12 cellular contexts compared by ENCODE assay signal in the genomic region with DNA sequence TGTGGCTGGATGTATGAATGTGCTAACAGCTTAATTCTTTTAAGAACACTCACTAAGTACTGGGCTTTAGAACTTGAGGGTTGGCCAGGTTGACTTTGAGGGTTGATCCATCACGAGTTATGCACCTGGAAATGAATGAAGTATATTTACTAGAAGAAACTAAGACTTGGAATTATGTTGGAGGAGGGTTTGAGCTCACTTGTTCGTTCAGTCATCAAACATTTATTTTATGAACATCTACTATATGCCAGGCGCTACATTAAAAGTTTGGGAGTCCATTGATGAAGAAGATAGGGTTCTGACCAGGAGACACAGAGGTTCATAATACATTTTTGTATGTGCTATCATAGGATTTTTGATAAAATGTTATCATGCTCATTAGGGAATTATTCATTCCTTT.
"Had no signal": no experiment of that assay in that cellular context is flagged by ENCODE, and none has a peak within 500 bp of the region (broad histone marks: within the 10 kb centered on the region; RNA-seq: fewer than 3 reads in every experiment).

No MANE protein-coding gene starts in this region.

- H3K4me3 Mint-ChIP-seq: activated CD4-positive, alpha-beta T cell treated with anti-CD3 and anti-CD28 coated beads for 36 hours; activated CD8-positive, alpha-beta T cell treated with anti-CD3 and anti-CD28 coated beads for 36 hours; central memory CD8-positive, alpha-beta T cell; dendritic cell treated with granulocyte-macrophage colony-stimulating factor and Interleukin-4, amounts not matched to agents 40 ng/mL and 50 ng/mL, for 4 days; effector memory CD8-positive, alpha-beta T cell; stimulated activated effector memory CD8-positive, alpha-beta T cell treated with anti-CD3 and anti-CD28 coated beads, Interleukin-12 subunit alpha, Interleukin-12 subunit beta, amount 100 ng/mL, for 72 hours had no signal

- H3K27ac Mint-ChIP-seq: activated CD4-positive, alpha-beta T cell treated with anti-CD3 and anti-CD28 coated beads for 36 hours; activated CD8-positive, alpha-beta T cell treated with anti-CD3 and anti-CD28 coated beads for 36 hours; dendritic cell treated with granulocyte-macrophage colony-stimulating factor and Interleukin-4, amounts not matched to agents 40 ng/mL and 50 ng/mL, for 4 days; naive B cell; stimulated activated effector memory CD8-positive, alpha-beta T cell treated with anti-CD3 and anti-CD28 coated beads, Interleukin-12 subunit alpha, Interleukin-12 subunit beta, amount 100 ng/mL, for 72 hours had no signal

- H3K27ac ChIP-seq: WERI-Rb-1 had no signal

- H3K9me3 Mint-ChIP-seq: activated CD8-positive, alpha-beta T cell treated with anti-CD3 and anti-CD28 coated beads for 36 hours; central memory CD8-positive, alpha-beta T cell; dendritic cell treated with granulocyte-macrophage colony-stimulating factor and Interleukin-4, amounts not matched to agents 40 ng/mL and 50 ng/mL, for 4 days; effector memory CD8-positive, alpha-beta T cell; stimulated activated effector memory CD8-positive, alpha-beta T cell treated with anti-CD3 and anti-CD28 coated beads, Interleukin-12 subunit alpha, Interleukin-12 subunit beta, amount 100 ng/mL, for 72 hours had no signal

- H3K27me3 Mint-ChIP-seq: naive B cell had no signal

- H3K36me3 Mint-ChIP-seq: naive B cell had no signal

- H3K27me3 ChIP-seq: tibial nerve had no signal

- H3K4me3 ChIP-seq: lower lobe of right lung, tibial nerve had no signal

- DNase-seq: activated CD4-positive, alpha-beta T cell treated with anti-CD3 and anti-CD28 coated beads for 36 hours; activated CD8-positive, alpha-beta memory T cell treated with anti-CD3 and anti-CD28 coated beads, Interleukin-2, amount 50 U/mL, for 4 hours; activated CD8-positive, alpha-beta T cell treated with anti-CD3 and anti-CD28 coated beads for 36 hours; activated naive CD4-positive, alpha-beta T cell treated with Interleukin-2 at 50 U/mL for 16 hours; effector memory CD8-positive, alpha-beta T cell; lower lobe of right lung; naive B cell; WERI-Rb-1 had no signal
